ENCODE assay signal across 8 cellular contexts in genomic region chr1:166910396-166910994, GRCh38. TPM values are rescaled to one million over a fixed set of nuclear protein-coding genes. Genes with fewer than 3 reads are reported as not detected.
A peak's percentile ranks its signal among the peaks of the same experiment; 100 is the strongest.
DNase-seq lines count a peak whose midpoint lies in the region; ATAC-seq, FAIRE-seq and TF ChIP-seq lines count a peak whose summit lies in the region.

No MANE protein-coding gene starts in this region.

- no peaks in the 10 kb centered on the region for H3K4me1 ChIP-seq in left lung

- peak; percentile 98 for ATAC-seq in HG03432 (IDR thresholded peaks at IDR 0.05; ENCODE audit: unreplicated experiment)
- ATAC-seq in left lung: peak; percentile 99

- DNase-seq in GM19239 (ENCODE audit: insufficient read length, low spot score) (peak; percentile 74), NCI-H446 (lab: John Stamatoyannopoulos, UW) (peak; percentile 72 to 86), cerebellum (ENCODE audit: low spot score) (peak; percentile 75), left lung (peak in 1 of 2 donors; percentile 67)
- DNase-seq in activated CD4-positive, CD25-positive, alpha-beta regulatory T cell treated with anti-CD3 and anti-CD28 coated beads, Interleukin-2, amount 50 U/mL, for 72 hours: peak; percentile 58
- peak; percentile 61 for DNase-seq in stimulated activated CD8-positive, alpha-beta memory T cell treated with anti-CD3 and anti-CD28 coated beads, Interleukin-12 subunit alpha, Interleukin-12 subunit beta, amount 100 ng/mL, for 1 hour (ENCODE audit: low read depth)

- no peaks in the 10 kb centered on the region for H3K9me3 ChIP-seq in left lung

- TF ChIP-seq CTCF in C4-2B (conservative IDR thresholded peaks at IDR 0.05) (peak; percentile 90), left lung (IDR thresholded peaks at IDR 0.05) (peak; percentile 54 to 74)

- H3K27ac ChIP-seq in C4-2B (no peak overlapping the region), left lung (no peak overlapping the region)

- intact Hi-C loops in left lung (cut with DNase I): no loop called here

- H3K36me3 ChIP-seq in left lung: no peaks in the 10 kb centered on the region

- H3K4me3 ChIP-seq in left lung: no peak overlapping the region

- H3K27me3 ChIP-seq in left lung: no peaks in the 10 kb centered on the region

- FAIRE-seq in GM19239 (lab: Jason Lieb, UNC): peak; percentile 95

RNA-seq across cellular contexts. Expression of gene TADA1, which starts 34.4 kb away (rescaled TPM):
- total RNA-seq in cerebellum (33.4 TPM), left lung (1 to 10 TPM; 7.5 to 9.4 TPM)
